Comparison of ENCODE assay signal across 26 cellular contexts in genomic region chr10:102109166-102110116, GRCh38. TPM values are rescaled to one million over a fixed set of nuclear protein-coding genes. Genes with fewer than 3 reads are reported as not detected.
DNase-seq lines count a peak whose midpoint lies in the region; FAIRE-seq and TF ChIP-seq lines count a peak whose summit lies in the region.
"Had no signal": no experiment of that assay in that cellular context is flagged by ENCODE, and none has a peak within 500 bp of the region (broad histone marks: within the 10 kb centered on the region; RNA-seq: fewer than 3 reads in every experiment).

No MANE protein-coding gene starts in this region.

- H3K27ac Mint-ChIP-seq in neural progenitor cell, result no peak overlapping the region

- H3K27me3 Mint-ChIP-seq in neural progenitor cell (ENCODE audit: insufficient read depth, low read depth), result peaks cover 10% of the 10 kb centered on the region
- H3K27me3 Mint-ChIP-seq: effector memory CD8-positive, alpha-beta T cell had no signal

- DNase-seq in H7, result peak; percentile 10
- peak in 48 of 61 donors; percentile 5 to 93 (median 58) for DNase-seq in caudate nucleus (lab: John Stamatoyannopoulos, UW)
- DNase-seq in neural progenitor cell (ENCODE audit: low spot score), result no peak
- DNase-seq in GM19240 (ENCODE audit: insufficient read length, low spot score), result no peak
- no peak for DNase-seq in HK-2 (ENCODE audit: unreplicated experiment)
- DNase-seq in small intestine, result no peak
- DNase-seq: activated CD4-positive, alpha-beta T cell treated with anti-CD3 and anti-CD28 coated beads for 1 hour; activated naive CD4-positive, alpha-beta T cell treated with Interleukin-2 at 50 U/mL for 16 hours; activated T-cell treated with anti-CD3 and anti-CD28 coated beads, Interleukin-2, amount 50 U/mL, for 48 hours; amniotic stem cell; colonic mucosa; effector memory CD8-positive, alpha-beta T cell; foreskin melanocyte; IMR-90; left ventricle myocardium superior; NCI-H1048; NCI-H187; NCI-H526; SJCRH30; stimulated activated CD8-positive, alpha-beta memory T cell treated with anti-CD3 and anti-CD28 coated beads, Interleukin-4, amount 100 ng/mL, for 48 hours; T-helper 1 cell had no signal

- H3F3A ChIP-seq in neural progenitor cell (ENCODE audit: low read depth), result peaks cover under 1% of the 10 kb centered on the region

- no peak overlapping the region for H2AFZ ChIP-seq in neural progenitor cell (replicated peaks)

- H3K4me3 Mint-ChIP-seq in neural progenitor cell, result peak overlapping the region; percentile 61
- H3K4me3 Mint-ChIP-seq: effector memory CD8-positive, alpha-beta T cell had no signal

- no peak overlapping the region for H3K4me3 ChIP-seq in H7 (ENCODE audit: insufficient read depth, low read depth, low read length)
- H3K4me3 ChIP-seq in neural progenitor cell, result no peak overlapping the region
- no peak overlapping the region for H3K4me3 ChIP-seq in small intestine (ENCODE audit: low read depth in 1 of 2, low read length in 2 of 2)
- H3K4me3 ChIP-seq: colonic mucosa, esophagus muscularis mucosa, SJCRH30, tibial nerve had no signal

- H3K36me3 ChIP-seq in H7 (replicated peaks; ENCODE audit: control insufficient read depth, insufficient read depth, low read length) (peaks cover 50% of the 10 kb centered on the region), neural progenitor cell (no peaks in the 10 kb centered on the region), small intestine (ENCODE audit: control insufficient read depth in 2 of 2, insufficient read depth in 2 of 2, low read length in 2 of 2) (peaks cover 22% of the 10 kb centered on the region in 2 donors)

- no peak overlapping the region for H3K4me2 ChIP-seq in neural progenitor cell

- peaks cover 46% of the 10 kb centered on the region for H3K79me2 ChIP-seq in neural progenitor cell (ENCODE audit: low read depth)

- no peak overlapping the region for H3K9ac ChIP-seq in neural progenitor cell

- no peaks in the 10 kb centered on the region for H3K9me3 Mint-ChIP-seq in neural progenitor cell
- H3K9me3 Mint-ChIP-seq: effector memory CD8-positive, alpha-beta T cell had no signal

- peaks cover 28% of the 10 kb centered on the region for H3K36me3 Mint-ChIP-seq in neural progenitor cell

- WGBS in small intestine, 3 donors, result 92% methylated on average over 24 of the region's 24 CpGs

- FAIRE-seq in small intestine (lab: Jason Lieb, UNC), result no peak
- FAIRE-seq: bronchial epithelial cell, islet of Langerhans, TTC549 had no signal

- H4K20me1 ChIP-seq in neural progenitor cell (ENCODE audit: low read depth), result peaks cover 56% of the 10 kb centered on the region

- H3K9me3 ChIP-seq in neural progenitor cell (ENCODE audit: low read depth) (no peaks in the 10 kb centered on the region), small intestine (ENCODE audit: control insufficient read depth, low read depth) (no peaks in the 10 kb centered on the region)
- H3K9me3 ChIP-seq: colonic mucosa, esophagus muscularis mucosa, SJCRH30, tibial nerve had no signal

- H3K4me1 Mint-ChIP-seq in neural progenitor cell, result peaks cover 20% of the 10 kb centered on the region

- H3K27ac ChIP-seq in caudate nucleus (ENCODE audit: low read depth, low read length), result peak overlapping the region; percentile 41
- H3K27ac ChIP-seq in neural progenitor cell, result no peak overlapping the region
- no peak overlapping the region for H3K27ac ChIP-seq in small intestine (ENCODE audit: low read depth in 1 of 2, low read length in 1 of 2)
- H3K27ac ChIP-seq: colonic mucosa, esophagus muscularis mucosa, SJCRH30, tibial nerve had no signal

- H3K4me1 ChIP-seq in neural progenitor cell (peaks cover 13% of the 10 kb centered on the region), small intestine (ENCODE audit: control insufficient read depth in 2 of 2, insufficient read depth in 1 of 2, low read depth in 1 of 2, low read length in 1 of 2) (peaks cover 2 to 8% of the 10 kb centered on the region in 2 donors)
- H3K4me1 ChIP-seq: SJCRH30 had no signal

- no peak for TF ChIP-seq CTCF in neural progenitor cell (IDR thresholded peaks at IDR 0.05)

- H3K27me3 ChIP-seq in H7 (ENCODE audit: control insufficient read depth, insufficient read depth, low read length) (no peaks in the 10 kb centered on the region), neural progenitor cell (no peaks in the 10 kb centered on the region), small intestine (ENCODE audit: control insufficient read depth in 2 of 2, insufficient read depth in 2 of 2, low read length in 2 of 2) (no peaks in the 10 kb centered on the region)
- H3K27me3 ChIP-seq: colonic mucosa, esophagus muscularis mucosa, SJCRH30, tibial nerve had no signal

RNA-seq across cellular contexts. Expression of gene LDB1, which starts 10.7 kb away (rescaled TPM):
- 85.5 and 87.2 TPM in 2 replicates for total RNA-seq in H7 (2014; rRNA removed; shearing (Covaris generic))
- 46.4 and 79.2 TPM in 2 replicates for total RNA-seq in neural progenitor cell (ENCODE audit: low replicate concordance)
- 10 to 100 TPM; 11.9 to 21.7 (median 11.9) TPM for polyA plus RNA-seq in small intestine

RNA-seq across cellular contexts. Expression of gene PPRC1, which starts 23.4 kb away (rescaled TPM):
- 40.0 and 44.3 TPM in 2 replicates for total RNA-seq in H7 (2014; rRNA removed; shearing (Covaris generic))
- 11.7 and 15.4 TPM in 2 replicates for total RNA-seq in neural progenitor cell (ENCODE audit: low replicate concordance)
- 10 to 100 TPM in 1 of 3 donors, 1 to 10 TPM in 2; 4.5 to 15.5 (median 8.4) TPM for polyA plus RNA-seq in small intestine

RNA-seq across cellular contexts. Expression of gene NOLC1, which starts 42.7 kb away (rescaled TPM):
- 83.6 and 87.1 TPM in 2 replicates for total RNA-seq in H7 (2014; rRNA removed; shearing (Covaris generic))
- 74.7 and 80.6 TPM in 2 replicates for total RNA-seq in neural progenitor cell (ENCODE audit: low replicate concordance)
- polyA plus RNA-seq in small intestine, result 10 to 100 TPM; 12.7 to 48.9 (median 19.7) TPM

RNA-seq across cellular contexts. Expression of gene HPS6, which starts 44.3 kb away (rescaled TPM):
- total RNA-seq in H7 (2014; rRNA removed; shearing (Covaris generic)), result 28.6 and 31.1 TPM in 2 replicates
- 7.2 and 22.8 TPM in 2 replicates for total RNA-seq in neural progenitor cell (ENCODE audit: low replicate concordance)
- 10 to 100 TPM; 13.0 to 13.6 (median 13.4) TPM for polyA plus RNA-seq in small intestine

RNA-seq across cellular contexts. Expression of gene ARMH3, which starts 53.5 kb away (rescaled TPM):
- 4.4 and 4.5 TPM in 2 replicates for total RNA-seq in H7 (2014; rRNA removed; shearing (Covaris generic))
- total RNA-seq in neural progenitor cell (ENCODE audit: low replicate concordance), result 11.8 and 14.5 TPM in 2 replicates
- polyA plus RNA-seq in small intestine, result 10 to 100 TPM; 14.1 to 19.1 (median 17.0) TPM

Comparison
In these comparisons a context has a peak if more than half of its experiments do, and no peak if none do; other contexts are left out.
1. DNase-seq: peak in H7 (single experiment) and caudate nucleus (48 of 61); none in neural progenitor cell (single experiment), GM19240 (single experiment), HK-2 (single experiment) and small intestine (single experiment).